Comparison of ENCODE assay signal across 8 cellular contexts in the genomic region with DNA sequence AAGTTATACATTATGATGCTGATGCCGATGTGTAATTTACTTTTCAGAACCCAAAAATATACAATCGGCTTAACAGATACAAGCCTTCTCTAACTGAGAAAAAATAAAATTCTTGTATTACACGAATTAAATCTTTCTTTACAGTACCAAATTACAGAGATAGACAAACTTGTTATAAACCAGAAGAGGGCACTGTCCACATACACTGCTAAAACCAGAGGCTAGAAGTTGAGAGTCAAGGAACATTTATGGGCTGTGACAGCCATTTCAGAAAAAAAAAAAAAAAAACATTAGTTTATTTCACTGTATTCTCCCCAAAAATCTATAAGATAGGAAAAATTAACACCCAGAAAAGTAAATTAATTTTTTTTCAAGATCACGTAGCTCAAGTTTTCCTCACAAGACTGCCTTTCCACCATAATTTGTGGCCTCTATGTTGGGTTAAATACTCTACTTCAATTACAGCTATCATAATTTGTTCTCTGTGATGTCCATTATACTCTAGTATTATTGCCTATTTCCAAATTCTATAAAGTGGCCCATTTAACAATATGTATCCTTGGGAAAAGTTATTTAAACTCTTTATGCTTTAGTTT. TPM values are rescaled to one million over a fixed set of nuclear protein-coding genes. Genes with fewer than 3 reads are reported as not detected.
DNase-seq lines count a peak whose midpoint lies in the region; ATAC-seq and TF ChIP-seq lines count a peak whose summit lies in the region.

No MANE protein-coding gene starts in this region.

- peaks cover 29% of the 10 kb centered on the region for H3F3A ChIP-seq in PC-9 (ENCODE audit: insufficient read depth, low read depth)

- no peaks in the 10 kb centered on the region for H3K9me3 Mint-ChIP-seq in naive thymus-derived CD4-positive, alpha-beta T cell

- no peaks in the 10 kb centered on the region for H3K27me3 ChIP-seq in PC-9 (ENCODE audit: insufficient read depth, low read depth)
- no peaks in the 10 kb centered on the region for H3K27me3 ChIP-seq in naive thymus-derived CD4-positive, alpha-beta T cell (ENCODE audit: control insufficient read depth in 2 of 2, insufficient read depth in 2 of 2, low read length in 2 of 2)

- H3K27ac Mint-ChIP-seq in naive thymus-derived CD4-positive, alpha-beta T cell: no peak overlapping the region

- CTCF ChIA-PET in PC-9 (lab: Charles Lee): interaction anchor here (0.7 to 1.6 kb wide), 6 partner anchors 56 to 294 kb away, joined by 3 to 9 read pairs (median 5); no protein-coding TSS in a partner anchor
- CTCF ChIA-PET in naive thymus-derived CD4-positive, alpha-beta T cell (lab: Charles Lee): interaction anchor here (0.6 to 4.4 kb wide), 21 partner anchors 8 to 298 kb away, joined by 3 to 46 read pairs (median 5); a partner anchor contains a TSS

- H3K36me3 ChIP-seq in PC-9 (ENCODE audit: low read depth): peaks cover 6% of the 10 kb centered on the region
- no peaks in the 10 kb centered on the region for H3K36me3 ChIP-seq in naive thymus-derived CD4-positive, alpha-beta T cell (ENCODE audit: control insufficient read depth in 2 of 3, insufficient read depth in 3 of 3, low read length in 3 of 3)

- DNase-seq in NCI-H2171 treated with DMSO at 0.1 percent for 48 hours (lab: John Stamatoyannopoulos, UW) (peak; percentile 1), NCI-H2171 (lab: John Stamatoyannopoulos, UW) (no peak), PC-9 (no peak), epithelial cell of prostate (ENCODE audit: low read depth, low spot score) (no peak), 8988T (no peak)
- DNase-seq in naive thymus-derived CD4-positive, alpha-beta T cell: peak in 7 of 9 donors; percentile 25 to 60 (median 48)

- H3K4me2 ChIP-seq in PC-9: peak overlapping the region; percentile 87

- H3K36me3 Mint-ChIP-seq in naive thymus-derived CD4-positive, alpha-beta T cell: no peaks in the 10 kb centered on the region

- ATAC-seq in HG03159 (IDR thresholded peaks at IDR 0.05; ENCODE audit: unreplicated experiment) (peak; percentile 64), GM21529 (IDR thresholded peaks at IDR 0.05; ENCODE audit: unreplicated experiment) (no peak)
- ATAC-seq in naive thymus-derived CD4-positive, alpha-beta T cell: peak; percentile 73

- POLR2A ChIA-PET in PC-9 (lab: Charles Lee; ENCODE audit: unreplicated experiment): interaction anchor here (0.6 kb wide), 1 partner anchor 147 kb away, joined by 3 read pairs; no protein-coding TSS in a partner anchor
- POLR2A ChIA-PET in naive thymus-derived CD4-positive, alpha-beta T cell (lab: Charles Lee): no interaction called here

- TF ChIP-seq CTCF in PC-9 (conservative IDR thresholded peaks at IDR 0.05): peak; percentile 70

- H4K20me1 ChIP-seq in PC-9 (ENCODE audit: insufficient read depth): no peaks in the 10 kb centered on the region

- H3K4me3 Mint-ChIP-seq in naive thymus-derived CD4-positive, alpha-beta T cell: no peak overlapping the region

- no peaks in the 10 kb centered on the region for H3K9me2 ChIP-seq in PC-9 (ENCODE audit: insufficient read depth)

- H3K27me3 Mint-ChIP-seq in naive thymus-derived CD4-positive, alpha-beta T cell: peaks cover 0 to 16% (median 8%) of the 10 kb centered on the region in 5 donors

- H3K27ac ChIP-seq in PC-9: peak overlapping the region; percentile 100
- H3K27ac ChIP-seq in epithelial cell of prostate: peak overlapping the region; percentile 95
- H3K27ac ChIP-seq in naive thymus-derived CD4-positive, alpha-beta T cell (ENCODE audit: low read depth, low read length): no peak overlapping the region

- H3K4me1 ChIP-seq in PC-9 (replicated peaks; ENCODE audit: insufficient read depth): peaks cover 33% of the 10 kb centered on the region
- no peaks in the 10 kb centered on the region for H3K4me1 ChIP-seq in naive thymus-derived CD4-positive, alpha-beta T cell (ENCODE audit: control insufficient read depth in 2 of 2, insufficient read depth in 2 of 2, low read length in 2 of 2)

- H3K79me2 ChIP-seq in PC-9 (ENCODE audit: low read depth): peaks cover 27% of the 10 kb centered on the region; the same call in 1 of the 2 replicates

- H3K4me3 ChIP-seq in PC-9: peak overlapping the region; percentile 55; the same call in 1 of the 2 replicates
- H3K4me3 ChIP-seq in naive thymus-derived CD4-positive, alpha-beta T cell (ENCODE audit: low read length): no peak overlapping the region

- peaks cover 11% of the 10 kb centered on the region; the same call in 1 of the 2 replicates for H3K9me3 ChIP-seq in PC-9 (ENCODE audit: insufficient read depth, low read depth)
- H3K9me3 ChIP-seq in naive thymus-derived CD4-positive, alpha-beta T cell (ENCODE audit: control insufficient read depth in 2 of 3, low read length in 3 of 3): no peaks in the 10 kb centered on the region

- BruUV-seq in PC-9 (replicated peaks; lab: Mats Ljungman, UMichigan): no TSS peak

- no peaks in the 10 kb centered on the region for H3K4me1 Mint-ChIP-seq in naive thymus-derived CD4-positive, alpha-beta T cell

- intact Hi-C loops in PC-9 (cut with micrococcal nuclease; ENCODE audit: unreplicated experiment): loop anchor here (1.0 to 10.0 kb wide), 5 partner anchors 155 to 418 kb away; a partner anchor contains a TSS
- intact Hi-C loops in naive thymus-derived CD4-positive, alpha-beta T cell (cut with micrococcal nuclease): loop anchor here (1.0 to 2.0 kb wide), 7 partner anchors 21 to 298 kb away; a partner anchor contains a TSS

- H2AFZ ChIP-seq in PC-9: no peak overlapping the region

RNA-seq across cellular contexts. Expression of a gene that starts 12.0 kb away (rescaled TPM):
- 0.46 and 0.58 TPM in 2 replicates for total RNA-seq in PC-9 (2021)
- 10 to 100 TPM in 2 of 5 experiments, not detected in 3; 10.3 to 37.7 TPM for total RNA-seq in naive thymus-derived CD4-positive, alpha-beta T cell
- not detected for polyA plus RNA-seq in naive thymus-derived CD4-positive, alpha-beta T cell

Comparison
In these comparisons a context has a peak if more than half of its experiments do, and no peak if none do; other contexts are left out.
1. DNase-seq: peak in NCI-H2171 treated with DMSO at 0.1 percent for 48 hours (single experiment) and naive thymus-derived CD4-positive, alpha-beta T cell (7 of 9); none in NCI-H2171 (single experiment), PC-9 (0 of 2), epithelial cell of prostate (single experiment) and 8988T (single experiment).